29 cellular contexts compared by ENCODE assay signal in the genomic region with DNA sequence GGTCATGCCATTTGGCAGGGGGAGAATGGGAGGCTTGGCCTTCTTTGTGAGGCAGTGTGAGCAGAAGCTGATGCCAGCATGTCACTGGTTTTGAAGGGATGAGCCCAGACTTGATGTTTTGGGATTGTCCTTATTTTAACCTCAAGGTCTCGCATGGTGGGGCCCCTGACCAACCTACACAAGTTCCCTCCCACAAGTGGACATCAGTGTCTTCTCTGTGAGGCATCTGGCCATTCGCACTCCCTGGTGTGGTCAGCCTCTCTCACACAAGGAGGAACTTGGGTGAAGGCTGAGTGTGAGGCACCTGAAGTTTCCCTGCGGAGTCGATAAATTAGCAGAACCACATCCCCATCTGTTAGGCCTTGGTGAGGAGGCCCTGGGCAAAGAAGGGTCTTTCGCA. TPM values are rescaled to one million over a fixed set of nuclear protein-coding genes. Genes with fewer than 3 reads are reported as not detected.
"Had no signal": no experiment of that assay in that cellular context is flagged by ENCODE, and none has a peak within 500 bp of the region (broad histone marks: within the 10 kb centered on the region; RNA-seq: fewer than 3 reads in every experiment).

No MANE protein-coding gene starts in this region.

- H3K4me1 ChIP-seq: ascending aorta, breast epithelium, foreskin keratinocyte had no signal

- H3K9me3 Mint-ChIP-seq: activated CD4-positive, alpha-beta memory T cell treated with anti-CD3 and anti-CD28 coated beads for 36 hours; activated CD4-positive, alpha-beta T cell treated with anti-CD3 and anti-CD28 coated beads, Interleukin-2, amount 10 ng/mL, durations not matched to agents 24 days and 14 days; activated naive CD4-positive, alpha-beta T cell treated with anti-CD3 and anti-CD28 coated beads, Interleukin-2, amount 10 ng/mL, durations not matched to agents 7 days and 5 days; activated naive CD4-positive, alpha-beta T cell treated with anti-CD3 and anti-CD28 coated beads, Interleukin-2, amount 50 U/mL, for 72 hours; activated naive CD8-positive, alpha-beta T cell treated with anti-CD3 and anti-CD28 coated beads, Interleukin-2, amount 10 ng/mL, durations not matched to agents 7 days and 5 days; activated T-cell treated with anti-CD3 and anti-CD28 coated beads, Interleukin-2, amount 50 U/mL, for 72 hours; brain; central memory CD8-positive, alpha-beta T cell; dendritic cell treated with granulocyte-macrophage colony-stimulating factor and Interleukin-4, amounts not matched to agents 40 ng/mL and 50 ng/mL, for 4 days; endodermal cell had no signal

- DNase-seq: activated CD4-positive, alpha-beta memory T cell treated with anti-CD3 and anti-CD28 coated beads for 36 hours; activated CD4-positive, alpha-beta T cell treated with anti-CD3 and anti-CD28 coated beads for 36 hours; activated CD4-positive, alpha-beta T cell treated with anti-CD3 and anti-CD28 coated beads, Interleukin-2, amount 10 ng/mL, durations not matched to agents 24 days and 14 days; activated CD4-positive, CD25-positive, alpha-beta regulatory T cell; activated CD4-positive, CD25-positive, alpha-beta regulatory T cell treated with anti-CD3 and anti-CD28 coated beads, Interleukin-2, amount 50 U/mL, for 72 hours; activated CD8-positive, alpha-beta memory T cell treated with anti-CD3 and anti-CD28 coated beads, Interleukin-2, amount 10 ng/mL, durations not matched to agents 7 days and 5 days; activated CD8-positive, alpha-beta memory T cell treated with anti-CD3 and anti-CD28 coated beads, Interleukin-2, amount 50 U/mL, for 4 hours; activated CD8-positive, alpha-beta T cell treated with anti-CD3 and anti-CD28 coated beads, Interleukin-2, amount 10 ng/mL, durations not matched to agents 7 days and 5 days; activated gamma-delta T cell; activated naive CD4-positive, alpha-beta T cell; activated naive CD4-positive, alpha-beta T cell treated with anti-CD3 and anti-CD28 coated beads, Interleukin-2, amount 10 ng/mL, durations not matched to agents 7 days and 5 days; activated naive CD8-positive, alpha-beta T cell treated with anti-CD3 and anti-CD28 coated beads, Interleukin-2, amount 10 ng/mL, durations not matched to agents 7 days and 5 days; activated T-cell treated with anti-CD3 and anti-CD28 coated beads, Interleukin-2, amount 50 U/mL, for 1 hour; activated T-cell treated with anti-CD3 and anti-CD28 coated beads, Interleukin-2, amount 50 U/mL, for 72 hours; dorsolateral prefrontal cortex; effector memory CD4-positive, alpha-beta T cell; endodermal cell; foreskin keratinocyte; gastrocnemius medialis; T-helper 1 cell; T-helper 2 cell had no signal

- H3K36me3 ChIP-seq: breast epithelium had no signal

- H3K4me3 ChIP-seq: ascending aorta, breast epithelium, coronary artery, dorsolateral prefrontal cortex, gastrocnemius medialis had no signal

- H3K27ac ChIP-seq: ascending aorta, breast epithelium, coronary artery, dorsolateral prefrontal cortex, foreskin keratinocyte, gastrocnemius medialis had no signal

- ATAC-seq: activated CD4-positive, alpha-beta T cell treated with anti-CD3 and anti-CD28 coated beads for 36 hours; activated CD8-positive, alpha-beta memory T cell treated with anti-CD3 and anti-CD28 coated beads, Interleukin-2, amount 10 ng/mL, durations not matched to agents 7 days and 5 days; activated CD8-positive, alpha-beta T cell treated with anti-CD3 and anti-CD28 coated beads, Interleukin-2, amount 10 ng/mL, durations not matched to agents 7 days and 5 days; activated naive CD4-positive, alpha-beta T cell treated with anti-CD3 and anti-CD28 coated beads, Interleukin-2, amount 50 U/mL, for 72 hours; activated T-cell treated with anti-CD3 and anti-CD28 coated beads, Interleukin-2, amount 50 U/mL, for 72 hours; esophagus mucosa; foreskin keratinocyte; gastrocnemius medialis had no signal

- H3K4me1 Mint-ChIP-seq: activated CD4-positive, alpha-beta T cell treated with anti-CD3 and anti-CD28 coated beads for 36 hours; activated CD4-positive, alpha-beta T cell treated with anti-CD3 and anti-CD28 coated beads, Interleukin-2, amount 10 ng/mL, durations not matched to agents 24 days and 14 days; activated CD8-positive, alpha-beta memory T cell treated with anti-CD3 and anti-CD28 coated beads, Interleukin-2, amount 10 ng/mL, durations not matched to agents 7 days and 5 days; activated naive CD4-positive, alpha-beta T cell treated with anti-CD3 and anti-CD28 coated beads, Interleukin-2, amount 10 ng/mL, durations not matched to agents 7 days and 5 days; activated naive CD8-positive, alpha-beta T cell treated with anti-CD3 and anti-CD28 coated beads, Interleukin-2, amount 10 ng/mL, durations not matched to agents 7 days and 5 days; central memory CD8-positive, alpha-beta T cell; endodermal cell had no signal

- H3K27ac Mint-ChIP-seq: activated CD4-positive, alpha-beta memory T cell treated with anti-CD3 and anti-CD28 coated beads for 36 hours; activated CD4-positive, alpha-beta T cell treated with anti-CD3 and anti-CD28 coated beads for 36 hours; activated CD4-positive, alpha-beta T cell treated with anti-CD3 and anti-CD28 coated beads, Interleukin-2, amount 10 ng/mL, durations not matched to agents 24 days and 14 days; activated CD8-positive, alpha-beta memory T cell treated with anti-CD3 and anti-CD28 coated beads, Interleukin-2, amount 10 ng/mL, durations not matched to agents 7 days and 5 days; activated CD8-positive, alpha-beta T cell treated with anti-CD3 and anti-CD28 coated beads, Interleukin-2, amount 10 ng/mL, durations not matched to agents 7 days and 5 days; activated naive CD4-positive, alpha-beta T cell treated with anti-CD3 and anti-CD28 coated beads, Interleukin-2, amount 10 ng/mL, durations not matched to agents 7 days and 5 days; activated naive CD4-positive, alpha-beta T cell treated with anti-CD3 and anti-CD28 coated beads, Interleukin-2, amount 50 U/mL, for 72 hours; activated naive CD8-positive, alpha-beta T cell treated with anti-CD3 and anti-CD28 coated beads, Interleukin-2, amount 10 ng/mL, durations not matched to agents 7 days and 5 days; activated T-cell treated with anti-CD3 and anti-CD28 coated beads, Interleukin-2, amount 50 U/mL, for 72 hours; brain; dendritic cell treated with granulocyte-macrophage colony-stimulating factor and Interleukin-4, amounts not matched to agents 40 ng/mL and 50 ng/mL, for 4 days; endodermal cell had no signal

- H3K27me3 ChIP-seq: ascending aorta, breast epithelium, dorsolateral prefrontal cortex, foreskin keratinocyte, gastrocnemius medialis had no signal

- H3K36me3 Mint-ChIP-seq: activated CD4-positive, alpha-beta memory T cell treated with anti-CD3 and anti-CD28 coated beads for 36 hours; activated CD8-positive, alpha-beta memory T cell treated with anti-CD3 and anti-CD28 coated beads, Interleukin-2, amount 10 ng/mL, durations not matched to agents 7 days and 5 days; activated naive CD4-positive, alpha-beta T cell treated with anti-CD3 and anti-CD28 coated beads, Interleukin-2, amount 10 ng/mL, durations not matched to agents 7 days and 5 days; activated naive CD4-positive, alpha-beta T cell treated with anti-CD3 and anti-CD28 coated beads, Interleukin-2, amount 50 U/mL, for 72 hours; activated naive CD8-positive, alpha-beta T cell treated with anti-CD3 and anti-CD28 coated beads, Interleukin-2, amount 10 ng/mL, durations not matched to agents 7 days and 5 days had no signal

- H3K27me3 Mint-ChIP-seq: activated CD4-positive, alpha-beta memory T cell treated with anti-CD3 and anti-CD28 coated beads for 36 hours; activated CD4-positive, alpha-beta T cell treated with anti-CD3 and anti-CD28 coated beads for 36 hours; activated CD4-positive, alpha-beta T cell treated with anti-CD3 and anti-CD28 coated beads, Interleukin-2, amount 10 ng/mL, durations not matched to agents 24 days and 14 days; activated CD8-positive, alpha-beta memory T cell treated with anti-CD3 and anti-CD28 coated beads, Interleukin-2, amount 10 ng/mL, durations not matched to agents 7 days and 5 days; activated naive CD4-positive, alpha-beta T cell treated with anti-CD3 and anti-CD28 coated beads, Interleukin-2, amount 10 ng/mL, durations not matched to agents 7 days and 5 days; activated naive CD8-positive, alpha-beta T cell treated with anti-CD3 and anti-CD28 coated beads, Interleukin-2, amount 10 ng/mL, durations not matched to agents 7 days and 5 days; brain; dendritic cell treated with granulocyte-macrophage colony-stimulating factor and Interleukin-4, amounts not matched to agents 40 ng/mL and 50 ng/mL, for 4 days had no signal

- H3K9me3 ChIP-seq: ascending aorta, breast epithelium, gastrocnemius medialis had no signal

- H3K4me3 Mint-ChIP-seq: activated CD4-positive, alpha-beta memory T cell treated with anti-CD3 and anti-CD28 coated beads for 36 hours; activated CD4-positive, alpha-beta T cell treated with anti-CD3 and anti-CD28 coated beads for 36 hours; activated CD4-positive, alpha-beta T cell treated with anti-CD3 and anti-CD28 coated beads, Interleukin-2, amount 10 ng/mL, durations not matched to agents 24 days and 14 days; activated CD8-positive, alpha-beta memory T cell treated with anti-CD3 and anti-CD28 coated beads, Interleukin-2, amount 10 ng/mL, durations not matched to agents 7 days and 5 days; activated CD8-positive, alpha-beta T cell treated with anti-CD3 and anti-CD28 coated beads, Interleukin-2, amount 10 ng/mL, durations not matched to agents 7 days and 5 days; activated naive CD4-positive, alpha-beta T cell treated with anti-CD3 and anti-CD28 coated beads, Interleukin-2, amount 10 ng/mL, durations not matched to agents 7 days and 5 days; activated naive CD8-positive, alpha-beta T cell treated with anti-CD3 and anti-CD28 coated beads, Interleukin-2, amount 10 ng/mL, durations not matched to agents 7 days and 5 days; activated T-cell treated with anti-CD3 and anti-CD28 coated beads, Interleukin-2, amount 50 U/mL, for 72 hours; brain; central memory CD8-positive, alpha-beta T cell; dendritic cell treated with granulocyte-macrophage colony-stimulating factor and Interleukin-4, amounts not matched to agents 40 ng/mL and 50 ng/mL, for 4 days; endodermal cell had no signal

RNA-seq across cellular contexts. Expression of gene TIMP3, which starts 59.8 kb away (rescaled TPM):
- total RNA-seq: activated CD4-positive, alpha-beta memory T cell treated with anti-CD3 and anti-CD28 coated beads for 36 hours; activated CD4-positive, alpha-beta T cell treated with anti-CD3 and anti-CD28 coated beads for 36 hours; activated CD4-positive, alpha-beta T cell treated with anti-CD3 and anti-CD28 coated beads, Interleukin-2, amount 10 ng/mL, durations not matched to agents 24 days and 14 days; activated CD8-positive, alpha-beta memory T cell treated with anti-CD3 and anti-CD28 coated beads, Interleukin-2, amount 10 ng/mL, durations not matched to agents 7 days and 5 days; activated CD8-positive, alpha-beta T cell treated with anti-CD3 and anti-CD28 coated beads, Interleukin-2, amount 10 ng/mL, durations not matched to agents 7 days and 5 days; activated naive CD4-positive, alpha-beta T cell treated with anti-CD3 and anti-CD28 coated beads, Interleukin-2, amount 50 U/mL, for 72 hours had no signal
